8 cellular contexts compared by ENCODE assay signal in genomic region chr2:241686649-241687425, GRCh38. TPM values are rescaled to one million over a fixed set of nuclear protein-coding genes. Genes with fewer than 3 reads are reported as not detected.
DNase-seq lines count a peak whose midpoint lies in the region; ATAC-seq and TF ChIP-seq lines count a peak whose summit lies in the region.

TSS of gene DTYMK (minus strand) at chr2:241686815. CDS start at chr2:241686783, 32 bp downstream.

- peak; percentile 88 for DNase-seq in GF-D8 (lab: John Stamatoyannopoulos, UW)
- DNase-seq in MV-4-11 (lab: John Stamatoyannopoulos, UW): peak; percentile 93
- DNase-seq in SJSA1 (ENCODE audit: low read depth in 1 of 2, low spot score in 2 of 2): peak; percentile 95 to 96
- DNase-seq in activated naive CD4-positive, alpha-beta T cell (lab: John Stamatoyannopoulos, UW): peak; percentile 90 to 95 (median 92)
- peak; percentile 85 to 91 for DNase-seq in foreskin keratinocyte

- H3K27me3 ChIP-seq in SJSA1 (replicated peaks) (no peaks in the 10 kb centered on the region), foreskin keratinocyte (no peaks in the 10 kb centered on the region), neuron (ENCODE audit: insufficient read depth, low read length) (no peaks in the 10 kb centered on the region), subcutaneous abdominal adipose tissue (ENCODE audit: control insufficient read depth in 5 of 5, insufficient read depth in 4 of 5, low read length in 5 of 5) (no peaks in the 10 kb centered on the region)

- H3K36me3 ChIP-seq in HEK293 (ENCODE audit: control insufficient read depth in 2 of 2, insufficient read depth in 1 of 2, low read length in 2 of 2): peaks cover 40 to 60% of the 10 kb centered on the region in 2 experiments
- H3K36me3 ChIP-seq in SJSA1: peaks cover 69% of the 10 kb centered on the region
- peaks cover 49% of the 10 kb centered on the region for H3K36me3 ChIP-seq in neuron (ENCODE audit: insufficient read depth, low read length)
- peaks cover 0 to 32% (median 11%) of the 10 kb centered on the region in 5 donors for H3K36me3 ChIP-seq in subcutaneous abdominal adipose tissue (ENCODE audit: control insufficient read depth in 5 of 5, insufficient read depth in 5 of 5, low read length in 5 of 5)

- ATAC-seq in foreskin keratinocyte: peak; percentile 96

- POLR2A ChIA-PET in HEK293 (lab: Yijun Ruan, JAX): interaction anchor here (0.6 to 2.1 kb wide), 21 partner anchors 9 to 867 kb away, joined by 3 to 58 read pairs (median 4); partner anchors contain the start of genes ATG4B, D2HGDH, HDLBP and ING5

- H3K4me3 ChIP-seq in HEK293 (ENCODE audit: low read depth, low read length) (peak within 1 kb of the TSS; percentile 63), SJSA1 (peak within 1 kb of the TSS; percentile 94), neuron (ENCODE audit: low read length) (peak within 1 kb of the TSS; percentile 89), subcutaneous abdominal adipose tissue (ENCODE audit: low read depth in 1 of 5, low read length in 5 of 5) (peak within 1 kb of the TSS; percentile 86 to 94 (median 88))

- TF ChIP-seq CTCF in HEK293 (tag by site-specific recombination; IDR thresholded peaks at IDR 0.05): no peak; the same call in 1 of the 2 replicates
- no peak for TF ChIP-seq CTCF in foreskin keratinocyte (conservative IDR thresholded peaks at IDR 0.05)

- H3K4me1 ChIP-seq in HEK293 (ENCODE audit: control insufficient read depth, insufficient read depth, low read length): 0 out of 2 replicates have a peak, but pooled peaks cover 2% of the 10 kb centered on the region
- peaks cover 18% of the 10 kb centered on the region for H3K4me1 ChIP-seq in SJSA1 (replicated peaks)
- H3K4me1 ChIP-seq in foreskin keratinocyte: peaks cover 5% of the 10 kb centered on the region
- peaks cover 18% of the 10 kb centered on the region for H3K4me1 ChIP-seq in neuron (ENCODE audit: insufficient read depth, low read length)
- H3K4me1 ChIP-seq in subcutaneous abdominal adipose tissue (ENCODE audit: control insufficient read depth in 5 of 5, insufficient read depth in 5 of 5, low read length in 5 of 5): peaks cover 1 to 31% (median 24%) of the 10 kb centered on the region in 5 donors

- H3K27ac ChIP-seq in HEK293 (ENCODE audit: extremely low read depth, low read depth, low read length) (peak within 1 kb of the TSS; percentile 85), SJSA1 (peak within 1 kb of the TSS; percentile 83), foreskin keratinocyte (peak within 1 kb of the TSS; percentile 72), subcutaneous abdominal adipose tissue (ENCODE audit: low read depth, low read length) (peak within 1 kb of the TSS; percentile 92)

- no peaks in the 10 kb centered on the region for H3K9me3 ChIP-seq in HEK293 (ENCODE audit: control insufficient read depth, insufficient read depth, low read depth, low read length)
- no peaks in the 10 kb centered on the region for H3K9me3 ChIP-seq in SJSA1 (replicated peaks)
- H3K9me3 ChIP-seq in neuron (ENCODE audit: low read length): no peaks in the 10 kb centered on the region
- H3K9me3 ChIP-seq in subcutaneous abdominal adipose tissue (ENCODE audit: control insufficient read depth in 5 of 5, low read length in 5 of 5): no peaks in the 10 kb centered on the region

- CTCF ChIA-PET in HEK293 (lab: Yijun Ruan, JAX): interaction anchor here (0.6 to 1.2 kb wide), 8 partner anchors 11 to 192 kb away, joined by 3 to 6 read pairs (median 4); partner anchors contain the start of gene ING5

- H2AFZ ChIP-seq in neuron (ENCODE audit: low read depth, low read length): peak within 1 kb of the TSS; percentile 85

- H3K9ac ChIP-seq in subcutaneous abdominal adipose tissue (ENCODE audit: low read length in 5 of 5): peak within 1 kb of the TSS; percentile 68 to 97 (median 91)

TF ChIP-seq in HEK293, 187 proteins besides CTCF, POLR2A, EP300 and RAD21 (continues in another document):
- 0 out of 2 replicates have a peak, but pooled peaks have one; percentile 15 for TF ChIP-seq HIC1 (tag by site-specific recombination; IDR thresholded peaks at IDR 0.05)
- TF ChIP-seq ZNF654 (tag by site-specific recombination; IDR thresholded peaks at IDR 0.05; ENCODE audit: low read depth): no peak
- peak; percentile 90 for TF ChIP-seq ZXDB (tag by site-specific recombination; IDR thresholded peaks at IDR 0.05)
- TF ChIP-seq ZNF48 (tag by site-specific recombination; IDR thresholded peaks at IDR 0.05): no peak
- TF ChIP-seq ZBTB44 (tag by site-specific recombination; IDR thresholded peaks at IDR 0.05): no peak
- no peak for TF ChIP-seq ZBTB17 (tag by site-specific recombination; IDR thresholded peaks at IDR 0.05)
- TF ChIP-seq PRDM2 (tag by site-specific recombination; IDR thresholded peaks at IDR 0.05; ENCODE audit: borderline replicate concordance): no peak
- no peak for TF ChIP-seq ZNF600 (tag by site-specific recombination; IDR thresholded peaks at IDR 0.05)

RNA-seq across cellular contexts. Expression of gene DTYMK, which starts in this region (rescaled TPM):
- 115 and 177 TPM in 2 replicates for total RNA-seq in SJSA1 (2014; rRNA removed; shearing (Covaris generic))
- 74.9 and 86.9 TPM in 2 replicates for total RNA-seq in foreskin keratinocyte
- 98.3 and 112 TPM in 2 replicates for polyA plus RNA-seq in foreskin keratinocyte

Comparison
In these comparisons a context has a peak if more than half of its experiments do, and no peak if none do; other contexts are left out.
1. Peak in every context shown above with its lines: DNase-seq, ATAC-seq, H3K4me3 ChIP-seq and H3K27ac ChIP-seq.